In the genomic region with DNA sequence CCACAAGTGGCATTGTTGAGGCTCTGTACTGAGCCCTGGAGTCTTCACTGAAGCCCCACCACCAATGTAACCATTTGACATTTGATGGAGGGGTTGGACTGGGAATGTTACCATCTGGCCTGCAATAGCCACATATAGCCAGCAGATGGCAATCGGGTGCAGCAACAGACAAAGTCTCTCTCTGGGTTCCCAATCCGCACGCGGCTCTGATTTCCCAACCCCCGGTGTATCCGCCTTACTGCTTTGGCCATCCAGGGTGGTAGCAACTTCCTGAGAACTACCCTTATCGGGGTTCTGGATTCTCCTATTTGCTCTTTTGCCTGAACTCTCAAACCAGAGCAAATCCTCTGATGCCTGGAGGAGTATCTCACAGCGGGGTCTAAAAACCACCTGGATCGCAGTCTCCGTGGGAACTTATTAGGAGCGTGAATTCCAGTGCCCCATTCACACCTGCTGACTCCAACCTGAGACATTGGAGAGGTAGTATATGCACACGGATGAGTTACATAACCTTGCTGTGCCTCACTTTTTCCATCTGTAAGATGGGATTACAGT, we compare ENCODE assay signal across 8 cellular contexts. TPM values are rescaled to one million over a fixed set of nuclear protein-coding genes. Genes with fewer than 3 reads are reported as not detected.
DNase-seq lines count a peak whose midpoint lies in the region; ATAC-seq, FAIRE-seq and TF ChIP-seq lines count a peak whose summit lies in the region.

No MANE protein-coding gene starts in this region.

- peaks cover 53% of the 10 kb centered on the region for H3K4me1 Mint-ChIP-seq in WTC11

- no peaks in the 10 kb centered on the region for H3K27me3 ChIP-seq in bronchial epithelial cell (ENCODE audit: control insufficient read depth, insufficient read depth, low read length)

- CTCF ChIA-PET in WTC11 (lab: Charles Lee), result interaction anchor here (1.3 kb wide), 1 partner anchor 63 kb away, joined by 4 read pairs; the partner anchor contains the start of gene SYNDIG1L

- DNase-seq in A172 (ENCODE audit: low spot score) (peak; percentile 54), GM13977 (ENCODE audit: low spot score) (peak; percentile 85), NCI-H2171 treated with DMSO at 0.1 percent for 48 hours (lab: John Stamatoyannopoulos, UW) (peak; percentile 86), WTC11 (ENCODE audit: low spot score) (peak; percentile 95), bronchial epithelial cell (ENCODE audit: low read depth) (peak; percentile 61), kidney (peak; percentile 90)
- DNase-seq in stimulated activated CD4-positive, alpha-beta T cell treated with anti-CD3 and anti-CD28 coated beads, Interleukin-1b, Interleukin-23, amount 100 ng/mL, for 4 hours (ENCODE audit: low read depth in 2 of 2), result peak; percentile 47 to 61

- no peaks in the 10 kb centered on the region for H3K36me3 ChIP-seq in bronchial epithelial cell (ENCODE audit: control insufficient read depth, insufficient read depth, low read length)
- no peaks in the 10 kb centered on the region for H3K36me3 ChIP-seq in kidney (ENCODE audit: control insufficient read depth in 1 of 2, insufficient read depth in 2 of 2, low read length in 2 of 2)

- H3K9me3 Mint-ChIP-seq in WTC11, result no peaks in the 10 kb centered on the region

- no peaks in the 10 kb centered on the region for H3K27me3 Mint-ChIP-seq in WTC11 (ENCODE audit: low read depth)

- H3K4me3 Mint-ChIP-seq in WTC11, result no peak overlapping the region

- H3K27ac Mint-ChIP-seq in WTC11, result peak overlapping the region; percentile 89

- H3K27ac ChIP-seq in kidney (ENCODE audit: low read depth in 2 of 2, low read length in 2 of 2), result no peak overlapping the region

- no peaks in the 10 kb centered on the region for H3K4me1 ChIP-seq in kidney (ENCODE audit: control insufficient read depth in 1 of 2, insufficient read depth in 1 of 2, low read depth in 1 of 2, low read length in 2 of 2)

- ATAC-seq in WTC11 (peak; percentile 93), HG03442 (IDR thresholded peaks at IDR 0.05; ENCODE audit: unreplicated experiment) (no peak)

- in situ Hi-C loops in GM13977 (cut with MboI; ENCODE audit: low pct_unique_long_range_greater_than_20kb, low sequenced_read_pairs, unreplicated experiment), result no loop called here

- H3K4me3 ChIP-seq in bronchial epithelial cell (ENCODE audit: low read depth, low read length), result no peak overlapping the region
- no peak overlapping the region for H3K4me3 ChIP-seq in kidney (ENCODE audit: low read length in 2 of 2)

- FAIRE-seq in bronchial epithelial cell (lab: Jason Lieb, UNC) (peak; percentile 83), kidney (lab: Jason Lieb, UNC) (no peak)

- peaks cover 29% of the 10 kb centered on the region for H3K36me3 Mint-ChIP-seq in WTC11

- peak; percentile 91 for TF ChIP-seq CTCF in GM13977 (IDR thresholded peaks at IDR 0.05; ENCODE audit: extremely low read depth, insufficient read depth, missing control alignments)
- TF ChIP-seq CTCF in WTC11 (IDR thresholded peaks at IDR 0.05), result peak; percentile 94
- TF ChIP-seq CTCF in bronchial epithelial cell (IDR thresholded peaks at IDR 0.05; ENCODE audit: insufficient read depth, low read length, severe bottlenecking), result peak; percentile 98
- peak; percentile 97 for TF ChIP-seq CTCF in kidney (IDR thresholded peaks at IDR 0.05; ENCODE audit: borderline replicate concordance, extremely low read depth, insufficient read depth)

- H3K9ac ChIP-seq in kidney (ENCODE audit: low read length in 2 of 2), result no peak overlapping the region

- POLR2A ChIA-PET in WTC11 (lab: Charles Lee), result interaction anchor here (0.7 kb wide), 1 partner anchor 113 kb away, joined by 4 read pairs; no protein-coding TSS in a partner anchor

- intact Hi-C loops in kidney (cut with DNase I), result loop anchor here (10.0 kb wide), 1 partner anchor 112 kb away; no protein-coding TSS in a partner anchor

- no peaks in the 10 kb centered on the region for H3K9me3 ChIP-seq in kidney (ENCODE audit: control insufficient read depth in 1 of 2, low read length in 2 of 2)

TF ChIP-seq in WTC11, 78 proteins besides CTCF, POLR2A, EP300 and RAD21 (continues in another document):
- TF ChIP-seq E2F4 (CRISPR knock-in tag; IDR thresholded peaks at IDR 0.05; ENCODE audit: borderline replicate concordance, low read depth), result no peak
- TF ChIP-seq ZNF317 (CRISPR knock-in tag; IDR thresholded peaks at IDR 0.05; ENCODE audit: borderline replicate concordance, low read depth), result no peak
- TF ChIP-seq NFE2L1 (CRISPR knock-in tag; IDR thresholded peaks at IDR 0.05), result no peak
- TF ChIP-seq, protein P1, sequence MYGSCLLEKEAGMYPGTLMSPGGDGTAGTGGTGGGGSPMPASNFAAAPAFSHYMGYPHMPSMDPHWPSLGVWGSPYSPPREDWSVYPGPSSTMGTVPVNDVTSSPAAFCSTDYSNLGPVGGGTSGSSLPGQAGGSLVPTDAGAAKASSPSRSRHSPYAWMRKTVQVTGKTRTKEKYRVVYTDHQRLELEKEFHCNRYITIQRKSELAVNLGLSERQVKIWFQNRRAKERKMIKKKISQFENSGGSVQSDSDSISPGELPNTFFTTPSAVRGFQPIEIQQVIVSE (CRISPR knock-in tag; IDR thresholded peaks at IDR 0.05; ENCODE audit: borderline replicate concordance), result no peak
- no peak for TF ChIP-seq EMX1 (CRISPR knock-in tag; IDR thresholded peaks at IDR 0.05)
- no peak for TF ChIP-seq ESRRA (CRISPR knock-in tag; IDR thresholded peaks at IDR 0.05; ENCODE audit: borderline replicate concordance)
- 0 out of 2 replicates have a peak, but pooled peaks have one; percentile 32 for TF ChIP-seq FOXP4 (CRISPR knock-in tag; IDR thresholded peaks at IDR 0.05)
- no peak for TF ChIP-seq MLX (CRISPR knock-in tag; IDR thresholded peaks at IDR 0.05)
- TF ChIP-seq SMAD4 (CRISPR knock-in tag; IDR thresholded peaks at IDR 0.05), result no peak
- TF ChIP-seq NR1H2 (CRISPR knock-in tag; IDR thresholded peaks at IDR 0.05), result no peak
- TF ChIP-seq FOXK1 (CRISPR knock-in tag; IDR thresholded peaks at IDR 0.05), result no peak
- TF ChIP-seq SMAD3 (CRISPR knock-in tag; IDR thresholded peaks at IDR 0.05; ENCODE audit: borderline replicate concordance), result no peak
- no peak for TF ChIP-seq SP1 (CRISPR knock-in tag; conservative IDR thresholded peaks at IDR 0.05)
- TF ChIP-seq NFYB (CRISPR knock-in tag; conservative IDR thresholded peaks at IDR 0.05; ENCODE audit: low read depth), result no peak
- TF ChIP-seq GTF2I (CRISPR knock-in tag; conservative IDR thresholded peaks at IDR 0.05), result no peak
- TF ChIP-seq ZNF263 (CRISPR knock-in tag; IDR thresholded peaks at IDR 0.05; ENCODE audit: low read depth), result no peak
- TF ChIP-seq FOXJ3 (CRISPR knock-in tag; IDR thresholded peaks at IDR 0.05; ENCODE audit: borderline replicate concordance), result no peak

RNA-seq across cellular contexts. Expression of gene VRTN, which starts 14.2 kb away (rescaled TPM):
- not detected in 2 replicates for total RNA-seq in A172 (2014; rRNA removed; shearing (Covaris generic))
- total RNA-seq in WTC11 (2021), result 106 to 130 TPM (median 128 TPM) in 3 replicates
- total RNA-seq in bronchial epithelial cell, result not detected in 2 replicates
- not detected for total RNA-seq in kidney
- not detected for polyA plus RNA-seq in kidney (ENCODE audit: insufficient read depth, low read depth, low replicate concordance)

RNA-seq across cellular contexts. Expression of gene ABCD4, which starts 59.7 kb away (rescaled TPM):
- total RNA-seq in A172 (2014; rRNA removed; shearing (Covaris generic)), result 13.1 and 15.8 TPM in 2 replicates
- total RNA-seq in WTC11 (2021) (84.7 to 91.2 TPM (median 90.2 TPM) in 3 replicates), bronchial epithelial cell (13.2 and 14.0 TPM in 2 replicates), kidney (61.3 TPM)
- polyA plus RNA-seq in kidney (ENCODE audit: insufficient read depth, low read depth, low replicate concordance), result 66.1 TPM

Comparison
In these comparisons a context has a peak if more than half of its experiments do, and no peak if none do; other contexts are left out.
1. RNA of gene VRTN, which starts 14.2 kb away (total RNA-seq): 106 to 130 TPM in WTC11; not detected in A172, not detected in bronchial epithelial cell and not detected in kidney (single experiment); every median in the first group is over 100 times any median in the second.
2. Peak in every context shown above with its lines, with median percentiles within 50 percentile points of each other: DNase-seq and CTCF ChIP-seq.